9 cellular contexts compared by ENCODE assay signal in genomic region chr3:101758224-101758623, GRCh38.
"Had no signal": no experiment of that assay in that cellular context is flagged by ENCODE, and none has a peak within 500 bp of the region (broad histone marks: within the 10 kb centered on the region; RNA-seq: fewer than 3 reads in every experiment).

No MANE protein-coding gene starts in this region.

- H3K4me1 Mint-ChIP-seq: activated naive CD8-positive, alpha-beta T cell treated with anti-CD3 and anti-CD28 coated beads, Interleukin-2, amount 50 U/mL, for 24 hours had no signal

- H3K4me3 Mint-ChIP-seq: activated naive CD8-positive, alpha-beta T cell treated with anti-CD3 and anti-CD28 coated beads, Interleukin-2, amount 50 U/mL, for 24 hours; activated T-helper 17 cell treated with anti-CD3 and anti-CD28 coated beads, Interleukin-2, amount 50 U/mL, for 72 hours; neural crest cell; stimulated activated naive CD8-positive, alpha-beta T cell treated with anti-CD3 and anti-CD28 coated beads, Interleukin-15, Interleukin-2, amounts not matched to agents 100 ng/mL and 50 ng/mL, for 24 hours had no signal

- ATAC-seq: activated naive CD8-positive, alpha-beta T cell treated with anti-CD3 and anti-CD28 coated beads, Interleukin-2, amount 50 U/mL, for 24 hours; activated T-helper 17 cell treated with anti-CD3 and anti-CD28 coated beads, Interleukin-2, amount 50 U/mL, for 72 hours; esophagus mucosa; sciatic nerve had no signal

- H3K9me3 Mint-ChIP-seq: activated naive CD8-positive, alpha-beta T cell treated with anti-CD3 and anti-CD28 coated beads, Interleukin-2, amount 50 U/mL, for 24 hours; activated T-helper 17 cell treated with anti-CD3 and anti-CD28 coated beads, Interleukin-2, amount 50 U/mL, for 72 hours; stimulated activated naive CD8-positive, alpha-beta T cell treated with anti-CD3 and anti-CD28 coated beads, Interleukin-15, Interleukin-2, amounts not matched to agents 100 ng/mL and 50 ng/mL, for 24 hours had no signal

- H3K27ac Mint-ChIP-seq: activated naive CD8-positive, alpha-beta T cell treated with anti-CD3 and anti-CD28 coated beads, Interleukin-2, amount 50 U/mL, for 24 hours; activated T-helper 17 cell treated with anti-CD3 and anti-CD28 coated beads, Interleukin-2, amount 50 U/mL, for 72 hours; stimulated activated naive CD8-positive, alpha-beta T cell treated with anti-CD3 and anti-CD28 coated beads, Interleukin-15, Interleukin-2, amounts not matched to agents 100 ng/mL and 50 ng/mL, for 24 hours had no signal

- DNase-seq: activated naive CD4-positive, alpha-beta T cell treated with Interleukin-2 at 50 U/mL for 16 hours; activated naive CD8-positive, alpha-beta T cell treated with anti-CD3 and anti-CD28 coated beads, Interleukin-2, amount 50 U/mL, for 24 hours; SW 1271 had no signal

- H3K27ac ChIP-seq: thoracic aorta had no signal

- H3K4me3 ChIP-seq: thoracic aorta had no signal

- H3K27me3 Mint-ChIP-seq: activated naive CD8-positive, alpha-beta T cell treated with anti-CD3 and anti-CD28 coated beads, Interleukin-2, amount 50 U/mL, for 24 hours; activated T-helper 17 cell treated with anti-CD3 and anti-CD28 coated beads, Interleukin-2, amount 50 U/mL, for 72 hours; stimulated activated naive CD8-positive, alpha-beta T cell treated with anti-CD3 and anti-CD28 coated beads, Interleukin-15, Interleukin-2, amounts not matched to agents 100 ng/mL and 50 ng/mL, for 24 hours had no signal
